Comparison of ENCODE assay signal across 7 cellular contexts in the genomic region with DNA sequence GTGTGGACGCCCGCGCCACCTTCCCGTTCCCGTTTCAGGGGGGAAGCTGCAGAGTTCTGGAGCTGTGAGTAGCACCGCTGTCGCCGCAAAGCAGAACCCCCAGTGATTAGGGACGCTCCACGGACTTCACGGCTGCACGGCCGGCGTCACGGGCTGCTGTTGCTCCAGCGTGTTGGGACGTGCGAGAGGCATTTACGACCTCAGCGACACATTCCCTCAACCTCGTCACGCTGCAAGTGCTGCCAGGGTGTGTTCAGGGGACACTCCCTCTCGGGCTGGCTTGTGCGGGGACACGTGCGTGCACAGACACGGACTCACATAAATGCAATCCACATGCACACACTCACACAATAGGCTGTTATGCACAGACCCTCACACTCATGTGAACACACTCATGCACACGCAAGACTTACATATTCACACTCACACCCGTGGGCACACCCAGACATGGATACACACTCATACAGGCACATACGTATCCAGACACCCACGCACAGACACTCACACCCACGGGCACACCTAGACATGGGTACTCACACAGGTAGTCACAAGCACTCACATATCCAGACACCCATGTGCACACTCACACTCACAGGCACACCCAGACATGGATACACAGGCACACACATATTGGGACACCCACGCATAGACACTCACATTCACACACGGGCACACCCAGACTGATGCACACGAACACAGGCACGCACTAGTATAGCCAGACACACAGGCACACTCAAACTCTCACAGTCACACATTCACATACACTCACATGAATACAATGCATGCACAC.
DNase-seq lines count a peak whose midpoint lies in the region; ATAC-seq and TF ChIP-seq lines count a peak whose summit lies in the region.
"Not testable (repeated sequence)": the region's sequence is repeated elsewhere in the genome, so short reads cannot be mapped to it uniquely, and the experiment has no call there.

No MANE protein-coding gene starts in this region.

- not testable (repeated sequence) for H3K36me3 Mint-ChIP-seq in activated CD8-positive, alpha-beta memory T cell treated with anti-CD3 and anti-CD28 coated beads, Interleukin-2, amount 10 ng/mL, durations not matched to agents 7 days and 5 days
- peaks cover 13% of the 10 kb centered on the region for H3K36me3 Mint-ChIP-seq in chondrocyte (ENCODE audit: low read depth)

- not testable (repeated sequence) for H3K27ac Mint-ChIP-seq in activated CD8-positive, alpha-beta memory T cell treated with anti-CD3 and anti-CD28 coated beads, Interleukin-2, amount 10 ng/mL, durations not matched to agents 7 days and 5 days; chondrocyte (ENCODE audit: unreplicated experiment)

- H3K4me2 ChIP-seq in skeletal muscle satellite cell (ENCODE audit: low read length): peak overlapping the region; percentile 70

- not testable (repeated sequence) for H3K9me3 Mint-ChIP-seq in activated CD8-positive, alpha-beta memory T cell treated with anti-CD3 and anti-CD28 coated beads, Interleukin-2, amount 10 ng/mL, durations not matched to agents 7 days and 5 days (ENCODE audit: low read depth); chondrocyte (ENCODE audit: low read depth)

- ATAC-seq in activated CD8-positive, alpha-beta memory T cell treated with anti-CD3 and anti-CD28 coated beads, Interleukin-2, amount 10 ng/mL, durations not matched to agents 7 days and 5 days: not testable (repeated sequence)

- H3K9me3 ChIP-seq in MG63; skeletal muscle satellite cell (replicated peaks; ENCODE audit: low read length): not testable (repeated sequence)

- H3K9ac ChIP-seq in skeletal muscle satellite cell (ENCODE audit: low read depth, low read length): not testable (repeated sequence)

- not testable (repeated sequence) for H3K27me3 Mint-ChIP-seq in activated CD8-positive, alpha-beta memory T cell treated with anti-CD3 and anti-CD28 coated beads, Interleukin-2, amount 10 ng/mL, durations not matched to agents 7 days and 5 days; chondrocyte (ENCODE audit: low read depth)

- H3K4me3 ChIP-seq in AG10803 (ENCODE audit: low read length): peak overlapping the region; percentile 36
- H3K4me3 ChIP-seq in MG63: not testable (repeated sequence)
- peak overlapping the region; percentile 62 for H3K4me3 ChIP-seq in fibroblast of the aortic adventitia (ENCODE audit: low read depth, low read length)
- peak overlapping the region; percentile 49 for H3K4me3 ChIP-seq in skeletal muscle satellite cell (ENCODE audit: low read length)

- not testable (repeated sequence) for H3K27me3 ChIP-seq in MG63
- peaks cover 13% of the 10 kb centered on the region for H3K27me3 ChIP-seq in skeletal muscle satellite cell (ENCODE audit: control insufficient read depth, insufficient read depth, low read length)

- H3K36me3 ChIP-seq in MG63; skeletal muscle satellite cell (ENCODE audit: insufficient read depth, low read length): not testable (repeated sequence)

- TF ChIP-seq CTCF in AG10803 (conservative IDR thresholded peaks at IDR 0.05; ENCODE audit: low read length); chondrocyte (IDR thresholded peaks at IDR 0.05); fibroblast of the aortic adventitia (IDR thresholded peaks at IDR 0.05; ENCODE audit: insufficient read depth, low read length): not testable (repeated sequence)

- H3K4me1 Mint-ChIP-seq in activated CD8-positive, alpha-beta memory T cell treated with anti-CD3 and anti-CD28 coated beads, Interleukin-2, amount 10 ng/mL, durations not matched to agents 7 days and 5 days: not testable (repeated sequence)
- H3K4me1 Mint-ChIP-seq in chondrocyte (ENCODE audit: low read depth): peaks cover 46% of the 10 kb centered on the region

- DNase-seq in AG10803 (ENCODE audit: low read depth): peak; percentile 13
- DNase-seq in MG63: peak; percentile 29
- peak; percentile 26 for DNase-seq in activated CD8-positive, alpha-beta memory T cell treated with anti-CD3 and anti-CD28 coated beads, Interleukin-2, amount 10 ng/mL, durations not matched to agents 7 days and 5 days
- DNase-seq in chondrocyte (ENCODE audit: low spot score): peak; percentile 72
- DNase-seq in fibroblast of the aortic adventitia (ENCODE audit: low read depth): not testable (repeated sequence)
- peak; percentile 86 for DNase-seq in mesenteric fat pad (ENCODE audit: low spot score)

- not testable (repeated sequence) for H3K4me3 Mint-ChIP-seq in activated CD8-positive, alpha-beta memory T cell treated with anti-CD3 and anti-CD28 coated beads, Interleukin-2, amount 10 ng/mL, durations not matched to agents 7 days and 5 days
- peak overlapping the region; percentile 71 for H3K4me3 Mint-ChIP-seq in chondrocyte (ENCODE audit: unreplicated experiment)

- H3K4me1 ChIP-seq in skeletal muscle satellite cell (ENCODE audit: control insufficient read depth, insufficient read depth, low read length): not testable (repeated sequence)

- CTCF ChIA-PET in activated CD8-positive, alpha-beta memory T cell treated with anti-CD3 and anti-CD28 coated beads, Interleukin-2, amount 10 ng/mL, durations not matched to agents 7 days and 5 days (lab: Charles Lee): not testable (repeated sequence)
